ENCODE assay signal across 8 cellular contexts in the genomic region with DNA sequence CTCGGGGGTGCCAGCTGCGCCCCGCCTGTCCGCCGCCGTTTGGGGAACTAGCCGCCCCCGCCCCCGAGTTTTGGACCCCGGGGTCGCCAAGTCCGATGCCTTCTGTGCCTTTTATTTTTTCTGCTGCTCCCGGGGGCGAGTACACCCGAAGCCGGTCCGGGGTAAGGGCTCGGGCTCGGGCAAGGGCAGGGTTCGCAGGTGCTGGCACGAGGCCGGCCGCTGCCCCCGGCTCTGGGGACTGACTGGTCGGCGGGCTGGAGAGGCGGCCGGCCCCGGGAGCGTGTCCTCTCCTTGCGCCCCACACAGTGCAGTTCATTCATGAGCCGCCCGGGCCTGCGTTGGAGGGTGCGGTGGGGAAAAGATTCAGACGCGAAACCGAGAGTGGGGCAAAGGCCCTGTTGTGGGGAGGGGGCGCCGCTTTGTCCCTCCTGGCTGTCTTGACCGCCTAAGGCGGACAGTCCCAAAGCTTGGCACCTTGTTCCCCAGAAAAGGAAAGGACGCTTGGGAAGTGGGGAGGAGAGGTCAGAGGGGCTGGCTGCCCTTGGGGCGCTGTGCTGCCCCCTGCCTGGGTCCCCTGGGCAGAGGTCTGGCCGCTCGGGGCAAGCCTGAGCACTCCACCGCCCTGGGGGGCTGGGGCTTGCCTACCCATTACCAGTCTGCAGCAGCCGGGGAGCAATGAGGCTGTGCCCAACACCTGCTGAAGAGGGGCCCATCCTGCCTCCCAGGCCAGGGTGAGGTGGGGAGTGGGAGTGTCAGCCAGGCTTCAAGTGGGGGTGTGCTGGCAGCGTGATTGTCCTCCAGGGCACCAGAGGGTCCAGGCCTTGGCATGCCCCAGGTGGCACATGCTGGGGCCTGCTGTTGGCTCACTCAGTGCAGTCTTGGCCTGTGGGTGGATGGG. TPM values are rescaled to one million over a fixed set of nuclear protein-coding genes. Genes with fewer than 3 reads are reported as not detected.
DNase-seq lines count a peak whose midpoint lies in the region; ATAC-seq and TF ChIP-seq lines count a peak whose summit lies in the region.

No MANE protein-coding gene starts in this region.

- no peaks in the 10 kb centered on the region for H3K27me3 Mint-ChIP-seq in activated CD4-positive, alpha-beta T cell treated with anti-CD3 and anti-CD28 coated beads for 36 hours
- H3K27me3 Mint-ChIP-seq in activated naive CD4-positive, alpha-beta T cell treated with anti-CD3 and anti-CD28 coated beads, Interleukin-2, amount 10 ng/mL, durations not matched to agents 7 days and 5 days: peaks cover 7% of the 10 kb centered on the region

- H3K36me3 Mint-ChIP-seq in activated CD4-positive, alpha-beta T cell treated with anti-CD3 and anti-CD28 coated beads for 36 hours (ENCODE audit: low read depth): peaks cover 13% of the 10 kb centered on the region
- peaks cover 24% of the 10 kb centered on the region for H3K36me3 Mint-ChIP-seq in activated naive CD4-positive, alpha-beta T cell treated with anti-CD3 and anti-CD28 coated beads, Interleukin-2, amount 10 ng/mL, durations not matched to agents 7 days and 5 days

- H3K4me3 Mint-ChIP-seq in activated CD4-positive, alpha-beta T cell treated with anti-CD3 and anti-CD28 coated beads for 36 hours: peak overlapping the region; percentile 82
- peak overlapping the region; percentile 73 for H3K4me3 Mint-ChIP-seq in activated naive CD4-positive, alpha-beta T cell treated with anti-CD3 and anti-CD28 coated beads, Interleukin-2, amount 10 ng/mL, durations not matched to agents 7 days and 5 days

- no peak overlapping the region for H3K27ac Mint-ChIP-seq in activated CD4-positive, alpha-beta T cell treated with anti-CD3 and anti-CD28 coated beads for 36 hours
- H3K27ac Mint-ChIP-seq in activated naive CD4-positive, alpha-beta T cell treated with anti-CD3 and anti-CD28 coated beads, Interleukin-2, amount 10 ng/mL, durations not matched to agents 7 days and 5 days: no peak overlapping the region

- no peaks in the 10 kb centered on the region for H3K9me3 ChIP-seq in ovary

- TF ChIP-seq EP300 in ovary (IDR thresholded peaks at IDR 0.05): no peak

- H3K36me3 ChIP-seq in ovary: no peaks in the 10 kb centered on the region

- peaks cover 38% of the 10 kb centered on the region for H3K4me1 Mint-ChIP-seq in activated CD4-positive, alpha-beta T cell treated with anti-CD3 and anti-CD28 coated beads for 36 hours
- H3K4me1 Mint-ChIP-seq in activated naive CD4-positive, alpha-beta T cell treated with anti-CD3 and anti-CD28 coated beads, Interleukin-2, amount 10 ng/mL, durations not matched to agents 7 days and 5 days: peaks cover 52% of the 10 kb centered on the region

- no peak for ATAC-seq in activated CD4-positive, alpha-beta T cell treated with anti-CD3 and anti-CD28 coated beads for 36 hours
- no peak for ATAC-seq in GM18511 (IDR thresholded peaks at IDR 0.05; ENCODE audit: unreplicated experiment)

- CTCF ChIA-PET in activated CD4-positive, alpha-beta T cell treated with anti-CD3 and anti-CD28 coated beads for 36 hours (lab: Charles Lee): no interaction called here
- CTCF ChIA-PET in activated naive CD4-positive, alpha-beta T cell treated with anti-CD3 and anti-CD28 coated beads, Interleukin-2, amount 10 ng/mL, durations not matched to agents 7 days and 5 days (lab: Charles Lee): no interaction called here

- intact Hi-C loops in activated CD4-positive, alpha-beta T cell treated with anti-CD3 and anti-CD28 coated beads for 36 hours (cut with DNase I, micrococcal nuclease): loop anchor here (5.0 kb wide), 2 partner anchors 44 to 956 kb away; a partner anchor contains a TSS
- intact Hi-C loops in head of caudate nucleus (cut with DNase I) (no loop called here), ovary (cut with DNase I) (no loop called here)

- 3 to 5% (median 5%) methylated on average over 33 to 49 of the region's 49 CpGs for WGBS in ovary, 3 donors

- H3K9me3 Mint-ChIP-seq in activated CD4-positive, alpha-beta T cell treated with anti-CD3 and anti-CD28 coated beads for 36 hours (ENCODE audit: low read depth): no peaks in the 10 kb centered on the region
- H3K9me3 Mint-ChIP-seq in activated naive CD4-positive, alpha-beta T cell treated with anti-CD3 and anti-CD28 coated beads, Interleukin-2, amount 10 ng/mL, durations not matched to agents 7 days and 5 days: no peaks in the 10 kb centered on the region

- in situ Hi-C loops in KBM-7 (cut with MboI; ENCODE audit: low pct_unique_long_range_greater_than_20kb, low sequenced_read_pairs): no loop called here

- TF ChIP-seq CTCF in ovary (IDR thresholded peaks at IDR 0.05): peak in 1 of 3 donors; percentile 38

- TF ChIP-seq POLR2A in ovary (IDR thresholded peaks at IDR 0.05): no peak

- peaks cover 5% of the 10 kb centered on the region for H3K4me1 ChIP-seq in ovary (ENCODE audit: insufficient read depth)

- H3K4me3 ChIP-seq in ovary: peak overlapping the region; percentile 84

- H3K27me3 ChIP-seq in ovary: no peaks in the 10 kb centered on the region

- no peak overlapping the region for H3K27ac ChIP-seq in ovary

- DNase-seq in activated CD4-positive, alpha-beta T cell treated with anti-CD3 and anti-CD28 coated beads for 36 hours: peak; percentile 41
- no peak for DNase-seq in activated CD4-positive, alpha-beta T cell treated with anti-CD3 and anti-CD28 coated beads, Interleukin-2, amount 50 U/mL, for 4 hours
- DNase-seq in KBM-7: peak; percentile 37
- DNase-seq in activated naive CD4-positive, alpha-beta T cell treated with anti-CD3 and anti-CD28 coated beads, Interleukin-2, amount 10 ng/mL, durations not matched to agents 7 days and 5 days: peak; percentile 46
- peak in 34 of 42 donors; percentile 18 to 69 (median 44) for DNase-seq in head of caudate nucleus
- peak; percentile 32 to 69 (median 51) for DNase-seq in ovary
- DNase-seq in superior temporal gyrus (ENCODE audit: extremely low spot score): no peak

- POLR2A ChIA-PET in activated CD4-positive, alpha-beta T cell treated with anti-CD3 and anti-CD28 coated beads for 36 hours (lab: Charles Lee): no interaction called here

RNA-seq across cellular contexts. Expression of a gene that starts 0.9 kb away (rescaled TPM):
- total RNA-seq in activated CD4-positive, alpha-beta T cell treated with anti-CD3 and anti-CD28 coated beads for 36 hours: 10 to 100 TPM; 10.9 to 15.2 TPM
- total RNA-seq in ovary: 10 to 100 TPM in 6 of 7 donors, 1 to 10 TPM in 1; 7.5 to 20.6 (median 16.5) TPM
- polyA plus RNA-seq in ovary: 10 to 100 TPM; 11.7 to 25.7 TPM

RNA-seq across cellular contexts. Expression of a gene that starts 1.0 kb away (rescaled TPM):
- total RNA-seq in activated CD4-positive, alpha-beta T cell treated with anti-CD3 and anti-CD28 coated beads for 36 hours: 10 to 100 TPM; 29.5 to 43.3 TPM
- 10 to 100 TPM; 21.5 to 35.9 (median 24.9) TPM for total RNA-seq in ovary
- 10 to 100 TPM; 20.8 to 23.3 TPM for polyA plus RNA-seq in ovary

RNA-seq across cellular contexts. Expression of a gene that starts 30.4 kb away (rescaled TPM):
- 1 to 10 TPM; 1.2 to 1.3 TPM for total RNA-seq in activated CD4-positive, alpha-beta T cell treated with anti-CD3 and anti-CD28 coated beads for 36 hours
- under 1 TPM in 3 of 7 donors, not detected in 4; 0.18 to 0.22 (median 0.20) TPM for total RNA-seq in ovary
- under 1 TPM; 0.17 to 0.38 TPM for polyA plus RNA-seq in ovary

Comparison
In these comparisons a context has a peak if more than half of its experiments do, and no peak if none do; other contexts are left out.
1. DNase-seq: peak in activated CD4-positive, alpha-beta T cell treated with anti-CD3 and anti-CD28 coated beads for 36 hours (single experiment), KBM-7 (single experiment), activated naive CD4-positive, alpha-beta T cell treated with anti-CD3 and anti-CD28 coated beads, Interleukin-2, amount 10 ng/mL, durations not matched to agents 7 days and 5 days (single experiment), head of caudate nucleus (34 of 42) and ovary (5 of 5); none in activated CD4-positive, alpha-beta T cell treated with anti-CD3 and anti-CD28 coated beads, Interleukin-2, amount 50 U/mL, for 4 hours (0 of 2) and superior temporal gyrus (single experiment).
2. intact Hi-C loops: an anchor here in activated CD4-positive, alpha-beta T cell treated with anti-CD3 and anti-CD28 coated beads for 36 hours (5.0 kb wide); none called in head of caudate nucleus and ovary.